ENCODE assay signal across 21 cellular contexts in the genomic region with DNA sequence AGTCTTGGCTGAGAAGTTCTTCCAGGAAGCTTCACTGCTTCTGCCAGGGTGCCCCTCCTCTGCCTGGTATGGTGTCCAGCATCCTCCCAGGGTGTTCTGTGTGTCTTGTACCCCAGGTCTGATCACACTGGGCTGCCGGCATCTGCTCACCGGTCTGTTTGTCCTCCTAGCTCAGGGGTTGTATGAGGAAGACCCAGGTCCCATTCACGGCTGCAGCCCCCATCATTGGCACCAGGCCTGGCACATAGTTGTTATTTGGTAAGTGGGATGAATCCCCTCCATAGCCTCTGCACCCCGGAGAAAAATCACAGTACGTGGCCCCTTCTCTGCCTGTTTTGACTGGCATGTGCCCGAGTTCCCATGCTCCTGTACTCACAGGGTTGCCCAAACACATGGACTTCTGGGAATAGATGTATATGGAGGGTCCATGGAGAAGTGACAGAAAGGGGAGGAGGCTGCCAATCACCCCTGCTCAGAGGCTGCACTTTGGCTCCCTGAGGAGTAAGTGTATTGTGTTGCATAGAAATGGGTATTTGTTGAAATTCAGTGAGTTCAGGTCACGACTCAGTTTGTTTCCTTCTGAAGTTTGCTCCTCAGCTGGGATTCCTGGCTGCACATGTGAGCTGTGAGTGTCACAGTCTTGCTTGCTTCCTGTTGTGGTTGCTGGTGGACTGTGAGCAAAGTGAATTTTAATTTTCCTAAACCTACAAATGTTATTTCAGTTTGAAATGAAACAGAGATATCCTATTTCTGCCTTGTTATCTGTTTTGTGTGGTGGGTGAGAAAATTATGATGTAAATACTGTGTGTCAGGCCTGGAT.
DNase-seq lines count a peak whose midpoint lies in the region; ATAC-seq, FAIRE-seq and TF ChIP-seq lines count a peak whose summit lies in the region.
"Had no signal": no experiment of that assay in that cellular context is flagged by ENCODE, and none has a peak within 500 bp of the region (broad histone marks: within the 10 kb centered on the region; RNA-seq: fewer than 3 reads in every experiment).

No MANE protein-coding gene starts in this region.

- TF ChIP-seq POLR2A in K562 (conservative IDR thresholded peaks at IDR 0.05) = no peak

- H3K27ac Mint-ChIP-seq in CD8-positive, alpha-beta T cell = peak overlapping the region; percentile 5
- H3K27ac Mint-ChIP-seq in naive thymus-derived CD4-positive, alpha-beta T cell = peak overlapping the region in 8 of 9 donors; percentile 16 to 81 (median 53)
- H3K27ac Mint-ChIP-seq: activated T-helper 2 cell treated with anti-CD3 and anti-CD28 coated beads, Interferon-gamma antibody, Interleukin-2, Interleukin-4, amounts not matched to agents 10 μg/mL and 5 μg/mL and 100 μg/mL, durations not matched to agents 14 hours and 24 hours and 36 hours had no signal

- CTCF ChIA-PET in CD8-positive, alpha-beta T cell (lab: Charles Lee) = no interaction called here
- CTCF ChIA-PET in K562 (lab: Yijun Ruan, JAX; ENCODE audit: low intra/inter-chr PET ratio) = no interaction called here
- CTCF ChIA-PET in naive thymus-derived CD4-positive, alpha-beta T cell (lab: Charles Lee) = interaction anchor here (0.8 kb wide), 1 partner anchor 37 kb away, joined by 3 read pairs; no protein-coding TSS in a partner anchor

- in situ Hi-C loops in K562 (cut with MboI) = no loop called here

- H3K36me3 Mint-ChIP-seq in CD8-positive, alpha-beta T cell = no peaks in the 10 kb centered on the region
- H3K36me3 Mint-ChIP-seq in naive thymus-derived CD4-positive, alpha-beta T cell = peaks cover 4 to 7% (median 6%) of the 10 kb centered on the region in 5 donors

- H2AFZ ChIP-seq in K562 (ENCODE audit: low read depth, low read length) = peak overlapping the region; percentile 56

- no peaks in the 10 kb centered on the region for H3K36me3 ChIP-seq in CD8-positive, alpha-beta T cell (ENCODE audit: insufficient read depth, low read length)
- H3K36me3 ChIP-seq in K562 (ENCODE audit: control insufficient read depth, insufficient read depth, low read length) = no peaks in the 10 kb centered on the region
- H3K36me3 ChIP-seq in naive thymus-derived CD4-positive, alpha-beta T cell (ENCODE audit: control insufficient read depth in 2 of 3, insufficient read depth in 3 of 3, low read length in 3 of 3) = no peaks in the 10 kb centered on the region
- H3K36me3 ChIP-seq: breast epithelium, WERI-Rb-1 had no signal

- FAIRE-seq in K562 (lab: Jason Lieb, UNC) = no peak
- FAIRE-seq: islet of Langerhans had no signal

- no peak overlapping the region for H3K4me2 ChIP-seq in K562 (ENCODE audit: insufficient read depth, low read length)
- H3K4me2 ChIP-seq: KMS-11 had no signal

- no peaks in the 10 kb centered on the region for H3K9me1 ChIP-seq in K562 (ENCODE audit: control insufficient read depth, insufficient read depth, low read length)

- no peaks in the 10 kb centered on the region for H3K27me3 Mint-ChIP-seq in CD8-positive, alpha-beta T cell (ENCODE audit: low read depth)
- H3K27me3 Mint-ChIP-seq in naive thymus-derived CD4-positive, alpha-beta T cell = no peaks in the 10 kb centered on the region

- no peak for TF ChIP-seq CTCF in CD8-positive, alpha-beta T cell (IDR thresholded peaks at IDR 0.05)
- TF ChIP-seq CTCF in K562 (IDR thresholded peaks at IDR 0.05 in 2 of 3, conservative IDR thresholded peaks at IDR 0.05 in 1 of 3; ENCODE audit: insufficient read depth in 2 of 3, low read depth in 1 of 3, low read length in 3 of 3) = no peak

- ATAC-seq in CD8-positive, alpha-beta T cell = no peak
- ATAC-seq in K562 = no peak
- no peak for ATAC-seq in naive thymus-derived CD4-positive, alpha-beta T cell
- ATAC-seq in GM21723 (IDR thresholded peaks at IDR 0.05; ENCODE audit: unreplicated experiment) = no peak

- no peaks in the 10 kb centered on the region for H4K20me1 ChIP-seq in K562 (replicated peaks; ENCODE audit: control insufficient read depth, insufficient read depth, low read length)

- no peak for TF ChIP-seq RAD21 in K562 (CRISPR knock-in tag; conservative IDR thresholded peaks at IDR 0.05 in 1 of 2, IDR thresholded peaks at IDR 0.05 in 1 of 2)

- peaks cover 23% of the 10 kb centered on the region for H3K4me1 Mint-ChIP-seq in CD8-positive, alpha-beta T cell (ENCODE audit: low read depth)
- peaks cover 5 to 39% (median 22%) of the 10 kb centered on the region in 7 donors for H3K4me1 Mint-ChIP-seq in naive thymus-derived CD4-positive, alpha-beta T cell

- H3K4me3 ChIP-seq in CD8-positive, alpha-beta T cell (ENCODE audit: low read depth, low read length) = no peak overlapping the region
- H3K4me3 ChIP-seq in Jurkat, Clone E6-1 (ENCODE audit: low read length) = no peak overlapping the region
- H3K4me3 ChIP-seq in K562 = no peak overlapping the region
- no peak overlapping the region for H3K4me3 ChIP-seq in naive thymus-derived CD4-positive, alpha-beta T cell (ENCODE audit: low read length)
- H3K4me3 ChIP-seq: breast epithelium had no signal

- WGBS in K562 (ENCODE audit: insufficient coverage, low coverage, missing lambda C conversion rate) = 14% methylated on average over 7 of the region's 7 CpGs

- BruUV-seq in K562 (replicated peaks; lab: Mats Ljungman, UMichigan) = no TSS peak

- DNase-seq in CD8-positive, alpha-beta T cell = no peak
- DNase-seq in Jurkat, Clone E6-1 (ENCODE audit: low read depth, low spot score) = peak; percentile 44
- no peak for DNase-seq in K562 (ENCODE audit: extremely low read depth in 1 of 4, low spot score in 3 of 4)
- peak in 5 of 9 donors; percentile 14 to 49 (median 31) for DNase-seq in naive thymus-derived CD4-positive, alpha-beta T cell
- no peak for DNase-seq in NCI-H510A (lab: John Stamatoyannopoulos, UW)
- no peak for DNase-seq in kidney tubule cell (ENCODE audit: low spot score)
- DNase-seq: activated CD8-positive, alpha-beta memory T cell treated with anti-CD3 and anti-CD28 coated beads, Interleukin-2, amount 50 U/mL, for 48 hours; CD8-positive, alpha-beta memory T cell; GDM1; H7; NCI-H1694; NCI-H748 treated with DMSO at 0.1 percent for 48 hours; trophoblast cell had no signal

- no peak for TF ChIP-seq EP300 in K562 (IDR thresholded peaks at IDR 0.05; ENCODE audit: low read length)

- H3K27ac ChIP-seq in CD8-positive, alpha-beta T cell (ENCODE audit: low read depth, low read length) = no peak overlapping the region
- H3K27ac ChIP-seq in K562 (ENCODE audit: extremely low read depth, low read depth, low read length) = no peak overlapping the region
- no peak overlapping the region for H3K27ac ChIP-seq in naive thymus-derived CD4-positive, alpha-beta T cell (ENCODE audit: low read depth, low read length)
- H3K27ac ChIP-seq: breast epithelium, KMS-11, RWPE1 had no signal

- intact Hi-C loops in CD8-positive, alpha-beta T cell (cut with DNase I, micrococcal nuclease) = no loop called here
- intact Hi-C loops in K562 (cut with micrococcal nuclease) = no loop called here
- intact Hi-C loops in naive thymus-derived CD4-positive, alpha-beta T cell (cut with micrococcal nuclease) = no loop called here

- peaks cover 17% of the 10 kb centered on the region for H3K4me1 ChIP-seq in CD8-positive, alpha-beta T cell (ENCODE audit: insufficient read depth, low read length)
- no peaks in the 10 kb centered on the region for H3K4me1 ChIP-seq in K562 (replicated peaks in 1 of 2; ENCODE audit: control insufficient read depth in 2 of 2, insufficient read depth in 2 of 2, low read length in 2 of 2)
- peaks cover 0 to 19% of the 10 kb centered on the region in 2 donors for H3K4me1 ChIP-seq in naive thymus-derived CD4-positive, alpha-beta T cell (ENCODE audit: control insufficient read depth in 2 of 2, insufficient read depth in 2 of 2, low read length in 2 of 2)
- H3K4me1 ChIP-seq: breast epithelium had no signal

- H3K4me3 Mint-ChIP-seq in CD8-positive, alpha-beta T cell = no peak overlapping the region
- peak overlapping the region in 7 of 10 donors; percentile 1 to 64 (median 32) for H3K4me3 Mint-ChIP-seq in naive thymus-derived CD4-positive, alpha-beta T cell
- H3K4me3 Mint-ChIP-seq: CD8-positive, alpha-beta memory T cell; nephron had no signal

- no peaks in the 10 kb centered on the region for H3K27me3 ChIP-seq in CD8-positive, alpha-beta T cell (ENCODE audit: insufficient read depth, low read length)
- peaks cover 8 to 19% of the 10 kb centered on the region in 2 experiments; a peak in 4 of 5 replicates for H3K27me3 ChIP-seq in K562 (ENCODE audit: control insufficient read depth in 2 of 2, insufficient read depth in 2 of 2, low read length in 2 of 2)
- no peaks in the 10 kb centered on the region for H3K27me3 ChIP-seq in naive thymus-derived CD4-positive, alpha-beta T cell (ENCODE audit: control insufficient read depth in 2 of 2, insufficient read depth in 2 of 2, low read length in 2 of 2)
- H3K27me3 ChIP-seq: breast epithelium had no signal

- POLR2A ChIA-PET in CD8-positive, alpha-beta T cell (lab: Charles Lee) = no interaction called here
- POLR2A ChIA-PET in K562 (lab: Yijun Ruan, JAX) = no interaction called here
- POLR2A ChIA-PET in naive thymus-derived CD4-positive, alpha-beta T cell (lab: Charles Lee) = interaction anchor here (0.5 to 1.6 kb wide), 4 partner anchors 9 to 98 kb away, joined by 4 to 5 read pairs (median 4); no protein-coding TSS in a partner anchor

- no peaks in the 10 kb centered on the region for H3K9me3 Mint-ChIP-seq in CD8-positive, alpha-beta T cell
- peaks cover 3 to 12% (median 9%) of the 10 kb centered on the region in 11 donors for H3K9me3 Mint-ChIP-seq in naive thymus-derived CD4-positive, alpha-beta T cell
- H3K9me3 Mint-ChIP-seq: activated T-helper 2 cell treated with anti-CD3 and anti-CD28 coated beads, Interferon-gamma antibody, Interleukin-2, Interleukin-4, amounts not matched to agents 10 μg/mL and 5 μg/mL and 100 μg/mL, durations not matched to agents 14 hours and 24 hours and 36 hours had no signal

- H3K9ac ChIP-seq in K562 (ENCODE audit: insufficient read depth in 1 of 2, low read depth in 2 of 2, low read length in 2 of 2) = no peak overlapping the region
- H3K9ac ChIP-seq: KMS-11 had no signal

- no peaks in the 10 kb centered on the region for H3K9me3 ChIP-seq in CD8-positive, alpha-beta T cell (ENCODE audit: low read length)
- H3K9me3 ChIP-seq in K562 (replicated peaks; ENCODE audit: control insufficient read depth, insufficient read depth, low read depth, low read length) = no peaks in the 10 kb centered on the region
- no peaks in the 10 kb centered on the region for H3K9me3 ChIP-seq in naive thymus-derived CD4-positive, alpha-beta T cell (ENCODE audit: control insufficient read depth in 2 of 3, low read length in 3 of 3)
- H3K9me3 ChIP-seq: breast epithelium had no signal

- H3K79me2 ChIP-seq in K562 (ENCODE audit: control insufficient read depth, insufficient read depth, low read length) = no peaks in the 10 kb centered on the region

TF ChIP-seq in K562, 482 proteins besides CTCF, POLR2A, EP300 and RAD21:
- TF ChIP-seq SUPT5H (IDR thresholded peaks at IDR 0.05) (no peak), SAFB (IDR thresholded peaks at IDR 0.05; ENCODE audit: borderline replicate concordance, low read depth, low read length) (no peak), MTA1 (IDR thresholded peaks at IDR 0.05; ENCODE audit: borderline replicate concordance) (no peak), NR4A1 (CRISPR knock-in tag; IDR thresholded peaks at IDR 0.05) (no peak), NR4A1 (tag; IDR thresholded peaks at IDR 0.05) (no peak), CREB1 (IDR thresholded peaks at IDR 0.05) (no peak), CREB1 (CRISPR knock-in tag; IDR thresholded peaks at IDR 0.05) (no peak)

Comparison
In these comparisons a context has a peak if more than half of its experiments do, and no peak if none do; other contexts are left out.
1. DNase-seq: peak in Jurkat, Clone E6-1 (single experiment) and naive thymus-derived CD4-positive, alpha-beta T cell (5 of 9); none in CD8-positive, alpha-beta T cell (0 of 7), K562 (0 of 4), NCI-H510A (single experiment) and kidney tubule cell (single experiment).